ENCODE assay signal across 16 cellular contexts in the genomic region with DNA sequence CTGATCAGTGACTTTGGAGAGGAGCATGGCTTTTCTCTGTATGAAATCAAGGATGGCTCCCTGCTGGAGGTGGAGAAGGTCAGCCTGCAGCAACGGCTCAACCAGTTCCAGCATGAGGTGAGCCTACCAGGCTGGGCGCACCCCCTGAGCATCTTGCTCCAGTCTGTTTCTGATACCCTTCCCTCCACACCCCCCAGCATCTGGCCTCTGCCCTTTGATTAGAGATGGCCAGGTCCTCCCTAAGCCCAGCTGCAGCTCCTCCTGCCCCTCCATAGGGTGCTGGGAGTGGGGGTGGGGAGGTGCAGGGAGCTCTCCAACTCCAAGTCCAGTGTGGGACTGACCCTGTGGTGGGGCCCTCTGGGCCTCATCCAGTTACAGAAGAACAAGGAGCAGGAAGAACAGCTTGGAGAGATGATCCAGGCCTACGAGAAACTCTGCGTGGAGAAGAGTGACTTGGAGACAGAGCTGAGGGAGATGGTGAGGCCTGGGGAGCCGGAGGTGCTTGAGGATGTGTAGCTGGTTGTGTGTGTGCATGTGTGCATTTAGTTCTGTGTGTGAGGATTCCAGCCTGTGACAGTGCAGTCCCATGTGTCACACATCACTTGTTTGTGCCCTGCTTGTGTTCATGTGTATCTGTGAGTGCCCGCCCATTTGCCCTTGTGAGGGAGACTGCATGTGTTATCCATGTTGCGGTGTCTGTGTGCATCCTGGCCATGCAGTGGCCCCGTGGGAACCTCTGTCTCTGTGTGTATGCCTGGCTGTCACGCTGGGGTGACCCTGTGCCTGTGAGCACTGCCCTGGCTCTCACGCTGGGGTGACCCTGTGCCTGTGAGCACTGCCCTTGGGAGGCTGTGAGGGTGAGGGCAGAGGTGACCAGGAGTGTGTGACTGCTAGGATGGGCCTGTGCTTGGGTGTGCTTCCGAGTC. TPM values are rescaled to one million over a fixed set of nuclear protein-coding genes. Genes with fewer than 3 reads are reported as not detected.
A peak's percentile ranks its signal among the peaks of the same experiment; 100 is the strongest.
DNase-seq lines count a peak whose midpoint lies in the region; ATAC-seq and TF ChIP-seq lines count a peak whose summit lies in the region.
"Had no signal": no experiment of that assay in that cellular context is flagged by ENCODE, and none has a peak within 500 bp of the region (broad histone marks: within the 10 kb centered on the region; RNA-seq: fewer than 3 reads in every experiment).

No MANE protein-coding gene starts in this region.

- H3K4me1 Mint-ChIP-seq in glutamatergic neuron (ENCODE audit: low read depth, unreplicated experiment) (peaks cover 20% of the 10 kb centered on the region), HFFc6 (ENCODE audit: low read depth) (peaks cover 20% of the 10 kb centered on the region)
- H3K4me1 Mint-ChIP-seq in stimulated activated effector memory CD8-positive, alpha-beta T cell treated with anti-CD3 and anti-CD28 coated beads, Interleukin-12 subunit alpha, Interleukin-12 subunit beta, amount 100 ng/mL, for 72 hours: peaks cover 81% of the 10 kb centered on the region

- no peak for ATAC-seq in stimulated activated effector memory CD8-positive, alpha-beta T cell treated with anti-CD3 and anti-CD28 coated beads, Interleukin-12 subunit alpha, Interleukin-12 subunit beta, amount 100 ng/mL, for 72 hours

- peak overlapping the region; percentile 52 for H3K4me3 Mint-ChIP-seq in glutamatergic neuron (ENCODE audit: unreplicated experiment)
- peak overlapping the region; percentile 98 for H3K4me3 Mint-ChIP-seq in stimulated activated effector memory CD8-positive, alpha-beta T cell treated with anti-CD3 and anti-CD28 coated beads, Interleukin-12 subunit alpha, Interleukin-12 subunit beta, amount 100 ng/mL, for 72 hours
- no peak overlapping the region for H3K4me3 Mint-ChIP-seq in HFFc6
- H3K4me3 Mint-ChIP-seq: activated naive CD4-positive, alpha-beta T cell treated with anti-CD3 and anti-CD28 coated beads, Interleukin-2, amount 10 ng/mL, durations not matched to agents 7 days and 5 days had no signal

- CTCF ChIA-PET in RWPE1 (lab: Yijun Ruan, JAX): interaction anchor here (1.5 kb wide), 1 partner anchor 93 kb away, joined by 3 read pairs; no protein-coding TSS in a partner anchor

- peaks cover 7% of the 10 kb centered on the region for H3K9me3 Mint-ChIP-seq in glutamatergic neuron (ENCODE audit: unreplicated experiment)
- no peaks in the 10 kb centered on the region for H3K9me3 Mint-ChIP-seq in stimulated activated effector memory CD8-positive, alpha-beta T cell treated with anti-CD3 and anti-CD28 coated beads, Interleukin-12 subunit alpha, Interleukin-12 subunit beta, amount 100 ng/mL, for 72 hours
- H3K9me3 Mint-ChIP-seq in HFFc6: no peaks in the 10 kb centered on the region
- H3K9me3 Mint-ChIP-seq: activated naive CD4-positive, alpha-beta T cell treated with anti-CD3 and anti-CD28 coated beads, Interleukin-2, amount 10 ng/mL, durations not matched to agents 7 days and 5 days had no signal

- peaks cover 7% of the 10 kb centered on the region for H3K27me3 Mint-ChIP-seq in glutamatergic neuron (ENCODE audit: unreplicated experiment)
- H3K27me3 Mint-ChIP-seq in HFFc6 (ENCODE audit: insufficient read depth): peaks cover 7% of the 10 kb centered on the region; the same call in 1 of the 2 replicates

- DNase-seq in activated effector memory CD4-positive, alpha-beta T cell treated with anti-CD3 and anti-CD28 coated beads, Interleukin-2, amount 50 U/mL, for 16 hours: peak; percentile 62
- DNase-seq in activated effector memory CD4-positive, alpha-beta T cell treated with Interleukin-2 at 50 U/mL for 16 hours: no peak
- DNase-seq in RWPE1 (ENCODE audit: low spot score) (no peak), glutamatergic neuron (no peak), HFFc6 (no peak), RKO (ENCODE audit: low spot score) (no peak), SIG-M5 treated with dmso at 0.1 percent for 504 hours (lab: John Stamatoyannopoulos, UW; ENCODE audit: unreplicated experiment) (no peak)
- no peak for DNase-seq in stimulated activated effector memory CD8-positive, alpha-beta T cell treated with anti-CD3 and anti-CD28 coated beads, Interleukin-12 subunit alpha, Interleukin-12 subunit beta, amount 100 ng/mL, for 72 hours (ENCODE audit: low spot score in 2 of 2)
- DNase-seq: activated CD4-positive, alpha-beta T cell treated with anti-CD3 and anti-CD28 coated beads, Interleukin-2, amount 50 U/mL, for 1 hour; activated naive CD4-positive, alpha-beta T cell treated with anti-CD3 and anti-CD28 coated beads, Interleukin-2, amount 10 ng/mL, durations not matched to agents 7 days and 5 days; DND-41; GOT3; hippocampal formation; NCI-H2171 treated with DMSO at 0.1 percent for 48 hours had no signal

- POLR2A ChIA-PET in RWPE1 (lab: Yijun Ruan, JAX; ENCODE audit: low non-redundant PET): no interaction called here

- no peaks in the 10 kb centered on the region for H3K36me3 Mint-ChIP-seq in glutamatergic neuron (ENCODE audit: unreplicated experiment)
- peaks cover 48% of the 10 kb centered on the region for H3K36me3 Mint-ChIP-seq in stimulated activated effector memory CD8-positive, alpha-beta T cell treated with anti-CD3 and anti-CD28 coated beads, Interleukin-12 subunit alpha, Interleukin-12 subunit beta, amount 100 ng/mL, for 72 hours
- peaks cover 4% of the 10 kb centered on the region; the same call in 1 of the 2 replicates for H3K36me3 Mint-ChIP-seq in HFFc6 (ENCODE audit: low read depth)
- H3K36me3 Mint-ChIP-seq: activated naive CD4-positive, alpha-beta T cell treated with anti-CD3 and anti-CD28 coated beads, Interleukin-2, amount 10 ng/mL, durations not matched to agents 7 days and 5 days had no signal

- H3K27ac ChIP-seq in RWPE1: peak overlapping the region; percentile 78
- H3K27ac ChIP-seq: parathyroid adenoma had no signal

- TF ChIP-seq CTCF in RWPE1 (conservative IDR thresholded peaks at IDR 0.05; ENCODE audit: low read depth) (no peak), glutamatergic neuron (IDR thresholded peaks at IDR 0.05; ENCODE audit: partially characterized antibody, unreplicated experiment) (no peak), HFFc6 (IDR thresholded peaks at IDR 0.05) (no peak)

- H3K27ac Mint-ChIP-seq in glutamatergic neuron (ENCODE audit: unreplicated experiment): no peak overlapping the region
- H3K27ac Mint-ChIP-seq in stimulated activated effector memory CD8-positive, alpha-beta T cell treated with anti-CD3 and anti-CD28 coated beads, Interleukin-12 subunit alpha, Interleukin-12 subunit beta, amount 100 ng/mL, for 72 hours: no peak overlapping the region
- H3K27ac Mint-ChIP-seq in HFFc6: no peak overlapping the region
- H3K27ac Mint-ChIP-seq: activated naive CD4-positive, alpha-beta T cell treated with anti-CD3 and anti-CD28 coated beads, Interleukin-2, amount 10 ng/mL, durations not matched to agents 7 days and 5 days had no signal

RNA-seq across cellular contexts. Expression of gene TBKBP1, which starts 3.0 kb away (rescaled TPM):
- 30.7 TPM for total RNA-seq in glutamatergic neuron (ENCODE audit: unreplicated experiment)
- total RNA-seq in HFFc6 (2021; fragmentation: NEBNext Ultra II Directional; extraction: Animal tissue kit (Norgen Biotek cat#: 25700)): 1 to 10 TPM; 6.6 to 8.3 (median 7.7) TPM

RNA-seq across cellular contexts. Expression of gene TBX21, which starts 36.1 kb away (rescaled TPM):
- not detected for total RNA-seq in glutamatergic neuron (ENCODE audit: unreplicated experiment)
- total RNA-seq in HFFc6 (2021; fragmentation: NEBNext Ultra II Directional; extraction: Animal tissue kit (Norgen Biotek cat#: 25700)): not detected
- total RNA-seq: MCF 10A had no signal

RNA-seq across cellular contexts. Expression of gene KPNB1, which starts 47.3 kb away (rescaled TPM):
- total RNA-seq in glutamatergic neuron (ENCODE audit: unreplicated experiment): 350 TPM
- total RNA-seq in HFFc6 (2021; fragmentation: NEBNext Ultra II Directional; extraction: Animal tissue kit (Norgen Biotek cat#: 25700)): 100 to 1,000 TPM; 439 to 580 (median 549) TPM
